17 cellular contexts compared by ENCODE assay signal in genomic region chr1:21245688-21246229, GRCh38.
"Had no signal": no experiment of that assay in that cellular context is flagged by ENCODE, and none has a peak within 500 bp of the region (broad histone marks: within the 10 kb centered on the region; RNA-seq: fewer than 3 reads in every experiment).

No MANE protein-coding gene starts in this region.

- ATAC-seq: gastrocnemius medialis; left lobe of liver; natural killer cell; sciatic nerve; stimulated activated effector memory CD8-positive, alpha-beta T cell treated with anti-CD3 and anti-CD28 coated beads, Interleukin-12 subunit alpha, Interleukin-12 subunit beta, amount 100 ng/mL, for 72 hours had no signal

- H3K9me3 Mint-ChIP-seq: memory B cell; natural killer cell; stimulated activated effector memory CD8-positive, alpha-beta T cell treated with anti-CD3 and anti-CD28 coated beads, Interleukin-12 subunit alpha, Interleukin-12 subunit beta, amount 100 ng/mL, for 72 hours had no signal

- H3K36me3 Mint-ChIP-seq: natural killer cell had no signal

- H3K4me1 Mint-ChIP-seq: memory B cell; natural killer cell; stimulated activated effector memory CD8-positive, alpha-beta T cell treated with anti-CD3 and anti-CD28 coated beads, Interleukin-12 subunit alpha, Interleukin-12 subunit beta, amount 100 ng/mL, for 72 hours had no signal

- H3K27ac Mint-ChIP-seq: memory B cell, progenitor cell of endocrine pancreas had no signal

- DNase-seq: dorsolateral prefrontal cortex; effector CD4-positive, alpha-beta T cell; foreskin fibroblast; gastrocnemius medialis; head of caudate nucleus; kidney; natural killer cell; stimulated activated CD4-positive, alpha-beta T cell treated with anti-CD3 and anti-CD28 coated beads, Interleukin-4, amount 100 ng/mL, for 24 hours; stimulated activated naive CD4-positive, alpha-beta T cell treated with Interleukin-2 at 50 U/mL for 16 hours; stomach; thyroid gland; trophoblast cell had no signal

- H3K27me3 Mint-ChIP-seq: memory B cell, progenitor cell of endocrine pancreas had no signal

- H3K4me3 Mint-ChIP-seq: memory B cell; natural killer cell; stimulated activated effector memory CD8-positive, alpha-beta T cell treated with anti-CD3 and anti-CD28 coated beads, Interleukin-12 subunit alpha, Interleukin-12 subunit beta, amount 100 ng/mL, for 72 hours had no signal
